In genomic region chr14:63045234-63045611, GRCh38 we compare ENCODE assay signal across 9 cellular contexts. TPM values are rescaled to one million over a fixed set of nuclear protein-coding genes. Genes with fewer than 3 reads are reported as not detected.
DNase-seq lines count a peak whose midpoint lies in the region; ATAC-seq, FAIRE-seq and TF ChIP-seq lines count a peak whose summit lies in the region.
"Had no signal": no experiment of that assay in that cellular context is flagged by ENCODE, and none has a peak within 500 bp of the region (broad histone marks: within the 10 kb centered on the region; RNA-seq: fewer than 3 reads in every experiment).

Gene KCNH5, minus strand, starts transcription at chr14:63045458. Its CDS starts 272 bp downstream, at chr14:63045186.

- RAD21 ChIA-PET in GM12878 (lab: Charles Lee; ENCODE audit: unreplicated experiment), result no interaction called here

- H3K9ac ChIP-seq in GM12878 (ENCODE audit: control insufficient read depth, insufficient read depth, low read length), result no peak within 1 kb of the TSS
- H3K9ac ChIP-seq: BLaER1 treated with 17β-estradiol and CSF1 and Interleukin-3, amounts not matched to agents 10 nM and 100 nM had no signal

- no peaks in the 10 kb centered on the region for H4K20me1 ChIP-seq in GM12878 (ENCODE audit: control insufficient read depth, insufficient read depth)
- H4K20me1 ChIP-seq: BLaER1 treated with 17β-estradiol and CSF1 and Interleukin-3, amounts not matched to agents 10 nM and 100 nM had no signal

- intact Hi-C loops in GM12878 (cut with micrococcal nuclease; ENCODE audit: unreplicated experiment), result no loop called here

- in situ Hi-C loops in GM12878 (cut with MboI), result no loop called here

- no peaks in the 10 kb centered on the region for H3K9me3 ChIP-seq in GM12878 (replicated peaks; ENCODE audit: control insufficient read depth, insufficient read depth, low read length)

- TF ChIP-seq EP300 in GM12878 (IDR thresholded peaks at IDR 0.05; ENCODE audit: borderline replicate concordance in 1 of 2, control insufficient read depth in 1 of 2, low read depth in 2 of 2, low read length in 2 of 2), result no peak

- ATAC-seq in GM12878, result peak; percentile 32; the same call in 1 of the 3 replicates
- ATAC-seq in HG03565 (IDR thresholded peaks at IDR 0.05; ENCODE audit: unreplicated experiment), result no peak

- no TSS peak for BruUV-seq in GM12878 (replicated peaks; lab: Mats Ljungman, UMichigan)

- no peak within 1 kb of the TSS for H3K4me2 ChIP-seq in GM12878 (ENCODE audit: control insufficient read depth, insufficient read depth)
- H3K4me2 ChIP-seq: BLaER1 treated with 17β-estradiol and CSF1 and Interleukin-3, amounts not matched to agents 10 nM and 100 nM had no signal

- FAIRE-seq in GM12878 (lab: Jason Lieb, UNC), result no peak

- TF ChIP-seq RAD21 in GM12878 (IDR thresholded peaks at IDR 0.05; ENCODE audit: insufficient read depth, low read depth, low read length), result no peak

- CTCF ChIA-PET in GM12878 (lab: Yijun Ruan, JAX), result no interaction called here

- POLR2A ChIA-PET in GM12878 (lab: Charles Lee), result no interaction called here

- H3K27ac ChIP-seq in GM12878 (ENCODE audit: control insufficient read depth, insufficient read depth), result no peak within 1 kb of the TSS
- H3K27ac ChIP-seq in temporal lobe (ENCODE audit: low read depth, low read length), result peak within 1 kb of the TSS; percentile 44
- H3K27ac ChIP-seq: BLaER1 treated with 17β-estradiol and CSF1 and Interleukin-3, amounts not matched to agents 10 nM and 100 nM had no signal

- SMC1A ChIA-PET in GM12878 (lab: Charles Lee; ENCODE audit: uncharacterized antibody, unreplicated experiment), result no interaction called here

- H3K27me3 ChIP-seq in GM12878 (replicated peaks in 1 of 2; ENCODE audit: control insufficient read depth in 2 of 2, insufficient read depth in 2 of 2, low read length in 1 of 2), result peaks cover 0 to 5% of the 10 kb centered on the region in 2 experiments; a peak in 3 of 4 replicates
- H3K27me3 ChIP-seq: BLaER1 treated with 17β-estradiol and CSF1 and Interleukin-3, amounts not matched to agents 10 nM and 100 nM had no signal

- H3K4me1 ChIP-seq in GM12878 (ENCODE audit: control insufficient read depth, insufficient read depth, low read length), result no peaks in the 10 kb centered on the region

- no peak for TF ChIP-seq CTCF in GM12878 (IDR thresholded peaks at IDR 0.05 in 2 of 3, conservative IDR thresholded peaks at IDR 0.05 in 1 of 3; ENCODE audit: control insufficient read depth in 2 of 3, extremely low read depth in 1 of 3, insufficient read depth in 1 of 3, low read depth in 3 of 3, low read length in 3 of 3)

- TF ChIP-seq POLR2A in GM12878 (IDR thresholded peaks at IDR 0.05; ENCODE audit: low read depth, low read length), result no peak

- WGBS in GM12878 (ENCODE audit: insufficient coverage, insufficient replicate concordance, low lambda C conversion rate, missing lambda C conversion rate), result 52% methylated on average over 9 of the region's 35 CpGs

- no peaks in the 10 kb centered on the region for H3K79me2 ChIP-seq in GM12878 (ENCODE audit: control insufficient read depth, insufficient read depth, low read length)

- H3K36me3 ChIP-seq in GM12878 (ENCODE audit: control insufficient read depth in 2 of 2, insufficient read depth in 2 of 2, low read length in 1 of 2), result no peaks in the 10 kb centered on the region
- H3K36me3 ChIP-seq: BLaER1 treated with 17β-estradiol and CSF1 and Interleukin-3, amounts not matched to agents 10 nM and 100 nM had no signal

- no peak within 1 kb of the TSS for H2AFZ ChIP-seq in GM12878 (ENCODE audit: control insufficient read depth, low read depth, low read length)

- peak; percentile 37 for DNase-seq in activated CD4-positive, alpha-beta T cell treated with anti-CD3 and anti-CD28 coated beads for 48 hours
- DNase-seq in activated CD4-positive, alpha-beta T cell treated with anti-CD3 and anti-CD28 coated beads, Interleukin-2, amount 50 U/mL, for 4 hours, result no peak
- DNase-seq in NCI-H2081 treated with DMSO at 0.1 percent for 48 hours (lab: John Stamatoyannopoulos, UW) (peak; percentile 35), GM12878 (ENCODE audit: low read depth, low spot score) (no peak), islet precursor cell (peak; percentile 94), inferior parietal cortex (ENCODE audit: extremely low spot score) (no peak)

- H3K4me3 ChIP-seq in GM12878, result no peak within 1 kb of the TSS
- H3K4me3 ChIP-seq: BLaER1 treated with 17β-estradiol and CSF1 and Interleukin-3, amounts not matched to agents 10 nM and 100 nM had no signal

TF ChIP-seq in GM12878, 131 proteins besides CTCF, POLR2A, EP300 and RAD21:
- TF ChIP-seq ZNF24 (IDR thresholded peaks at IDR 0.05), result no peak
- no peak for TF ChIP-seq USF2 (IDR thresholded peaks at IDR 0.05; ENCODE audit: borderline replicate concordance, low read depth, low read length)
- no peak for TF ChIP-seq CBX3 (IDR thresholded peaks at IDR 0.05; ENCODE audit: borderline replicate concordance, low read depth)
- no peak for TF ChIP-seq MXI1 (IDR thresholded peaks at IDR 0.05; ENCODE audit: low read depth, low read length)
- no peak for TF ChIP-seq STAT1 (conservative IDR thresholded peaks at IDR 0.05)
- TF ChIP-seq RELB (IDR thresholded peaks at IDR 0.05; ENCODE audit: low read depth), result no peak
- no peak for TF ChIP-seq NRF1 (conservative IDR thresholded peaks at IDR 0.05; ENCODE audit: low read depth, low read length)

RNA-seq across cellular contexts. Expression of gene KCNH5, which starts in this region (rescaled TPM):
- not detected in 2 replicates for total RNA-seq in GM12878 (2013; cell fraction: nucleolus; rRNA removed)
- not detected in 2 replicates for total RNA-seq in GM12878 (2014; rRNA removed)
- total RNA-seq in GM12878 (2014; rRNA removed; fragmentation: Illumina TruSeq; extraction: Trizol), result not detected in 2 replicates
- not detected in 2 replicates for total RNA-seq in GM12878 (2021)
- not detected for polyA plus RNA-seq in GM12878 (2011; ENCODE audit: low read depth)
- polyA plus RNA-seq in GM12878 (2011; rRNA removed), result 0.04 TPM in 2 replicates
- 0.01 and 0.03 TPM in 2 replicates for polyA plus RNA-seq in GM12878 (2011; cell fraction: cytosol; rRNA removed)
- 0.01 TPM in 1 of 2 replicates, not detected in the other for polyA plus RNA-seq in GM12878 (2011; cell fraction: nucleus; rRNA removed)
- polyA plus RNA-seq in GM12878 (2012), result not detected in 2 replicates
- not detected in 2 replicates for polyA plus RNA-seq in GM12878 (2014; fragmentation: Illumina TruSeq; extraction: Trizol)
- under 1 TPM in 1 of 2 experiments, not detected in 1; under 0.01 TPM for polyA plus RNA-seq in GM12878 (2014; fragmentation: Nextera tagmentation; extraction: Ambion mirVana)
- polyA plus RNA-seq in GM12878 (2014; rRNA removed), result 0.04 TPM in 1 of 2 replicates, not detected in the other
- polyA plus RNA-seq in GM12878 (2016; fragmentation: Nextera tagmentation; extraction: Ambion mirVana), result not detected
- polyA minus RNA-seq in GM12878 (2011; rRNA and poly(A)+ RNA removed), result 0.21 and 0.22 TPM in 2 replicates
- not detected in 2 replicates for polyA minus RNA-seq in GM12878 (2011; cell fraction: cytosol; rRNA and poly(A)+ RNA removed)
- not detected in 2 replicates for polyA minus RNA-seq in GM12878 (2011; cell fraction: nucleus; rRNA and poly(A)+ RNA removed)
- total RNA-seq in temporal lobe, result 20.9 TPM

Comparison
In these comparisons a context has a peak if more than half of its experiments do, and no peak if none do; other contexts are left out.
1. RNA of gene KCNH5 (total RNA-seq): 20.9 TPM in temporal lobe (single experiment); not detected in GM12878; every median in the first group is over 10 times any median in the second.
2. DNase-seq: peak in activated CD4-positive, alpha-beta T cell treated with anti-CD3 and anti-CD28 coated beads for 48 hours (single experiment), NCI-H2081 treated with DMSO at 0.1 percent for 48 hours (single experiment) and islet precursor cell (single experiment); none in activated CD4-positive, alpha-beta T cell treated with anti-CD3 and anti-CD28 coated beads, Interleukin-2, amount 50 U/mL, for 4 hours (0 of 2), GM12878 (single experiment) and inferior parietal cortex (single experiment).
3. Peak in ATAC-seq in GM12878; RNA of the gene not detected or under 1 TPM.